Comparison of ENCODE assay signal across 8 cellular contexts in genomic region chr21:45596704-45597318, GRCh38. TPM values are rescaled to one million over a fixed set of nuclear protein-coding genes. Genes with fewer than 3 reads are reported as not detected.
DNase-seq lines count a peak whose midpoint lies in the region; ATAC-seq and TF ChIP-seq lines count a peak whose summit lies in the region.

No MANE protein-coding gene starts in this region.

- H3K9me2 ChIP-seq in GM23338 (ENCODE audit: insufficient read depth), result no peaks in the 10 kb centered on the region

- peaks cover 4% of the 10 kb centered on the region for H3K27me3 Mint-ChIP-seq in GM23338 (ENCODE audit: insufficient read depth, low read depth, poor library complexity)
- H3K27me3 Mint-ChIP-seq in natural killer cell treated with Interleukin-12 subunit alpha and Interleukin-12 subunit beta and Interleukin-15 and Interleukin-18, amount 100 ng/mL, for 72 hours, result peaks cover 8 to 14% of the 10 kb centered on the region in 2 donors

- DNase-seq in Ammon's horn (ENCODE audit: low spot score), result peak; percentile 70
- DNase-seq in GM23338 (ENCODE audit: low spot score), result peak; percentile 91
- peak; percentile 9 for DNase-seq in NK-92 (lab: John Stamatoyannopoulos, UW; ENCODE audit: unreplicated experiment)
- peak; percentile 89 for DNase-seq in activated CD8-positive, alpha-beta memory T cell treated with anti-CD3 and anti-CD28 coated beads, Interleukin-2, amount 50 U/mL, for 4 hours
- DNase-seq in natural killer cell treated with Interleukin-12 subunit alpha and Interleukin-12 subunit beta and Interleukin-15 and Interleukin-18, amount 100 ng/mL, for 72 hours (ENCODE audit: low spot score), result peak; percentile 78
- peak; percentile 90 for DNase-seq in stimulated activated naive CD8-positive, alpha-beta T cell treated with anti-CD3 and anti-CD28 coated beads, Interleukin-15, Interleukin-2, amounts not matched to agents 100 U/mL and 50 U/mL, for 24 hours

- no peak overlapping the region for H3K4me2 ChIP-seq in GM23338

- H3K36me3 ChIP-seq in GM23338 (ENCODE audit: insufficient read depth), result no peaks in the 10 kb centered on the region

- ATAC-seq in GM23338 (peak; percentile 98), esophagus mucosa (peak; percentile 78), GM21360 (IDR thresholded peaks at IDR 0.05; ENCODE audit: unreplicated experiment) (no peak)
- ATAC-seq in natural killer cell treated with Interleukin-12 subunit alpha and Interleukin-12 subunit beta and Interleukin-15 and Interleukin-18, amount 100 ng/mL, for 72 hours, result peak; percentile 71 to 83
- ATAC-seq in stimulated activated naive CD8-positive, alpha-beta T cell treated with anti-CD3 and anti-CD28 coated beads, Interleukin-15, Interleukin-2, amounts not matched to agents 100 U/mL and 50 U/mL, for 24 hours, result peak; percentile 77

- H3K4me1 ChIP-seq in GM23338 (ENCODE audit: insufficient read depth), result no peaks in the 10 kb centered on the region

- no peaks in the 10 kb centered on the region for H3K4me1 Mint-ChIP-seq in GM23338
- H3K4me1 Mint-ChIP-seq in natural killer cell treated with Interleukin-12 subunit alpha and Interleukin-12 subunit beta and Interleukin-15 and Interleukin-18, amount 100 ng/mL, for 72 hours (ENCODE audit: low read depth in 2 of 2), result peaks cover 4 to 7% of the 10 kb centered on the region in 2 donors

- peaks cover 13% of the 10 kb centered on the region for H3K9me3 Mint-ChIP-seq in GM23338
- H3K9me3 Mint-ChIP-seq in natural killer cell treated with Interleukin-12 subunit alpha and Interleukin-12 subunit beta and Interleukin-15 and Interleukin-18, amount 100 ng/mL, for 72 hours, result no peaks in the 10 kb centered on the region

- H3K27me3 ChIP-seq in GM23338 (ENCODE audit: insufficient read depth), result no peaks in the 10 kb centered on the region

- no peak overlapping the region for H2AFZ ChIP-seq in GM23338

- H3F3A ChIP-seq in GM23338 (replicated peaks; ENCODE audit: low read depth), result no peaks in the 10 kb centered on the region

- H3K27ac ChIP-seq in GM23338 (ENCODE audit: low read depth), result no peak overlapping the region

- no peaks in the 10 kb centered on the region; the same call in 1 of the 2 replicates for H4K20me1 ChIP-seq in GM23338 (replicated peaks; ENCODE audit: insufficient read depth)

- H3K36me3 Mint-ChIP-seq in GM23338 (ENCODE audit: low read depth), result peaks cover 12% of the 10 kb centered on the region
- H3K36me3 Mint-ChIP-seq in natural killer cell treated with Interleukin-12 subunit alpha and Interleukin-12 subunit beta and Interleukin-15 and Interleukin-18, amount 100 ng/mL, for 72 hours, result no peaks in the 10 kb centered on the region

- no peak overlapping the region for H3K4me3 ChIP-seq in GM23338

- TF ChIP-seq CTCF in GM23338 (conservative IDR thresholded peaks at IDR 0.05; ENCODE audit: low read depth in 2 of 2), result peak; percentile 84 to 92

- no peaks in the 10 kb centered on the region for H3K79me2 ChIP-seq in GM23338 (replicated peaks; ENCODE audit: insufficient read depth)

- no peak overlapping the region for H3K27ac Mint-ChIP-seq in GM23338
- H3K27ac Mint-ChIP-seq in natural killer cell treated with Interleukin-12 subunit alpha and Interleukin-12 subunit beta and Interleukin-15 and Interleukin-18, amount 100 ng/mL, for 72 hours, result no peak overlapping the region

- no peak overlapping the region for H3K4me3 Mint-ChIP-seq in GM23338
- no peak overlapping the region for H3K4me3 Mint-ChIP-seq in natural killer cell treated with Interleukin-12 subunit alpha and Interleukin-12 subunit beta and Interleukin-15 and Interleukin-18, amount 100 ng/mL, for 72 hours

TF ChIP-seq in GM23338, 12 proteins besides CTCF, POLR2A, EP300 and RAD21:
- TF ChIP-seq POLR2AphosphoS5 (IDR thresholded peaks at IDR 0.05; ENCODE audit: low read depth) (no peak), JUNB (IDR thresholded peaks at IDR 0.05; ENCODE audit: unreplicated experiment) (no peak), REST (IDR thresholded peaks at IDR 0.05; ENCODE audit: unreplicated experiment) (no peak), ETS1 (IDR thresholded peaks at IDR 0.05) (no peak), CREB1 (CRISPR knock-in tag; IDR thresholded peaks at IDR 0.05; ENCODE audit: low read depth) (peak; percentile 47; the same call in 1 of the 2 replicates), ZNF331 (CRISPR knock-in tag; IDR thresholded peaks at IDR 0.05; ENCODE audit: low read depth) (no peak), STAT1 (IDR thresholded peaks at IDR 0.05; ENCODE audit: unreplicated experiment) (no peak)

RNA-seq across cellular contexts. Expression of gene PCBP3, which starts 46.7 kb away (rescaled TPM):
- 7.8 and 9.1 TPM in 2 replicates for total RNA-seq in GM23338 (2014; rRNA removed; shearing (Covaris generic))
- polyA plus RNA-seq in GM23338 (2016; fragmentation: Nextera tagmentation; extraction: Ambion mirVana), result 6.5 and 7.1 TPM in 2 replicates
- total RNA-seq in esophagus mucosa, result 0.72 TPM
- 1 to 10 TPM in 1 of 2 donors, under 1 TPM in 1; 0.43 to 1.4 TPM for total RNA-seq in natural killer cell treated with Interleukin-12 subunit alpha and Interleukin-12 subunit beta and Interleukin-15 and Interleukin-18, amount 100 ng/mL, for 72 hours

RNA-seq across cellular contexts. Expression of gene SLC19A1, which starts 54.6 kb away (rescaled TPM):
- 25.9 and 33.0 TPM in 2 replicates for total RNA-seq in GM23338 (2014; rRNA removed; shearing (Covaris generic))
- polyA plus RNA-seq in GM23338 (2016; fragmentation: Nextera tagmentation; extraction: Ambion mirVana), result 31.2 and 37.4 TPM in 2 replicates
- 3.1 TPM for total RNA-seq in esophagus mucosa
- 100 to 1,000 TPM in 1 of 2 donors, 10 to 100 TPM in 1; 23.3 to 110 TPM for total RNA-seq in natural killer cell treated with Interleukin-12 subunit alpha and Interleukin-12 subunit beta and Interleukin-15 and Interleukin-18, amount 100 ng/mL, for 72 hours

Comparison
In these comparisons a context has a peak if more than half of its experiments do, and no peak if none do; other contexts are left out.
1. DNase-seq: peak in every context shown above with its lines; median percentile 91 in GM23338; 90 in stimulated activated naive CD8-positive, alpha-beta T cell treated with anti-CD3 and anti-CD28 coated beads, Interleukin-15, Interleukin-2, amounts not matched to agents 100 U/mL and 50 U/mL, for 24 hours; 89 in activated CD8-positive, alpha-beta memory T cell treated with anti-CD3 and anti-CD28 coated beads, Interleukin-2, amount 50 U/mL, for 4 hours; 78 in natural killer cell treated with Interleukin-12 subunit alpha and Interleukin-12 subunit beta and Interleukin-15 and Interleukin-18, amount 100 ng/mL, for 72 hours; 70 in Ammon's horn; 9 in NK-92.